8 cellular contexts compared by ENCODE assay signal in the genomic region with DNA sequence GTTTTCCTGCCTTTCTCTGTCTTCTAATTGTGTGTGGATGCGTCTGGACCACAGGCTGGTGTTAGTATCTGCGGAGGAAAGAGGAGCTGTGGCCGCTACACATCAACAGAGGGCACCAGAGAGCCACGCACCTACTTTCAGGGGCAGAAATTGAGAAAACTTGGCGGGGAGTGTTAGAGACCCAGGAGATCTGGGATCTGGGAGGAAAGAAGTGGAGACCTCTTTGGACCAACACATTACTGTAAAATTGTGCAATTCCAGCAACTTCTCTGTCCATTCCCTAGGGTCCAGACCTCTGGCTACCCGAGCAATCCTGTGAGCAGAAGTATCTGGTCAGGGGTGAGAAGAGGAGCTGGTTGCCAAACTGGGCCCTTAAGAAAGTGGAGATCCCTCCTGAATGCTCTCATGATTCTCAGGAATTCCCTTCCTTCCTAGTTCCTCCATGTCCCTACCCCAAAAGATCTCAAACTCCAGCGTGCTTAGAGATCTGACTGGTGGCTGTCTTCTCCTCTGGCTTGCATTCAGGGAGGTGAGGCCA. TPM values are rescaled to one million over a fixed set of nuclear protein-coding genes. Genes with fewer than 3 reads are reported as not detected.
DNase-seq lines count a peak whose midpoint lies in the region; ATAC-seq and TF ChIP-seq lines count a peak whose summit lies in the region.

No MANE protein-coding gene starts in this region.

- ATAC-seq in PC-3: peak; percentile 47
- ATAC-seq in activated naive CD4-positive, alpha-beta T cell treated with anti-CD3 and anti-CD28 coated beads, Interleukin-2, amount 50 U/mL, for 72 hours: peak; percentile 29 to 72
- peak; percentile 62 to 78 (median 72) for ATAC-seq in heart left ventricle
- no peak for ATAC-seq in HG02610 (IDR thresholded peaks at IDR 0.05; ENCODE audit: unreplicated experiment)
- no peak for ATAC-seq in GM21528 (IDR thresholded peaks at IDR 0.05; ENCODE audit: low FRiP score, unreplicated experiment)

- H3K27ac ChIP-seq in PC-3 (ENCODE audit: low read length) (no peak overlapping the region), heart left ventricle (peak overlapping the region in 10 of 12 donors; percentile 40 to 95 (median 60)), prostate gland (peak overlapping the region in 1 of 2 donors; percentile 84)

- no peak overlapping the region for H3K4me3 ChIP-seq in PC-3 (ENCODE audit: low read length)
- peak overlapping the region in 3 of 12 donors; percentile 6 to 98 (median 97) for H3K4me3 ChIP-seq in heart left ventricle
- H3K4me3 ChIP-seq in prostate gland: no peak overlapping the region

- H2AFZ ChIP-seq in PC-3 (ENCODE audit: low read length): no peak overlapping the region

- H3K36me3 ChIP-seq in PC-3 (ENCODE audit: low read depth, low read length) (no peaks in the 10 kb centered on the region), heart left ventricle (no peaks in the 10 kb centered on the region), prostate gland (no peaks in the 10 kb centered on the region)

- DNase-seq in CMK (ENCODE audit: low read depth) (peak; percentile 7), HEK293T (ENCODE audit: extremely low spot score) (peak; percentile 76), PC-3 (peak; percentile 84), heart left ventricle (peak; percentile 58 to 80 (median 73)), prostate gland (ENCODE audit: low spot score) (peak; percentile 59)
- peak in 1 of 2 donors; percentile 56 for DNase-seq in activated naive CD4-positive, alpha-beta T cell treated with anti-CD3 and anti-CD28 coated beads, Interleukin-2, amount 50 U/mL, for 72 hours (ENCODE audit: low spot score in 2 of 2)

- CTCF ChIA-PET in HEK293T (lab: Yijun Ruan, JAX) (interaction anchor here (0.6 to 5.3 kb wide), 29 partner anchors 9 to 137 kb away, joined by 3 to 55 read pairs (median 5); no protein-coding TSS in a partner anchor), PC-3 (lab: Charles Lee) (interaction anchor here (0.6 to 3.0 kb wide), 18 partner anchors 11 to 132 kb away, joined by 3 to 45 read pairs (median 5); no protein-coding TSS in a partner anchor)

- intact Hi-C loops in PC-3 (cut with micrococcal nuclease): loop anchor here (1.0 to 2.0 kb wide), 7 partner anchors 18 to 129 kb away; no protein-coding TSS in a partner anchor
- intact Hi-C loops in heart left ventricle (cut with DNase I): loop anchor here (1.0 to 10.0 kb wide), 12 partner anchors 35 to 133 kb away; a partner anchor contains a TSS
- intact Hi-C loops in prostate gland (cut with DNase I): loop anchor here (1.0 kb wide), 1 partner anchor 95 kb away; no protein-coding TSS in a partner anchor

- H3K9me3 Mint-ChIP-seq in activated naive CD4-positive, alpha-beta T cell treated with anti-CD3 and anti-CD28 coated beads, Interleukin-2, amount 50 U/mL, for 72 hours: no peaks in the 10 kb centered on the region

- no peak overlapping the region for H3K4me2 ChIP-seq in PC-3 (ENCODE audit: low read length)

- 18 to 20% (median 18%) methylated on average over 7 of the region's 7 CpGs for WGBS in heart left ventricle, 4 donors
- 22% methylated on average over 7 of the region's 7 CpGs for WGBS in prostate gland

- H3K4me1 ChIP-seq in PC-3 (ENCODE audit: insufficient read depth, low read length) (peaks cover 27% of the 10 kb centered on the region), heart left ventricle (peaks cover 0 to 29% (median 11%) of the 10 kb centered on the region in 12 donors), prostate gland (replicated peaks) (no peaks in the 10 kb centered on the region)

- TF ChIP-seq POLR2A in heart left ventricle (IDR thresholded peaks at IDR 0.05) (no peak), prostate gland (IDR thresholded peaks at IDR 0.05) (no peak)

- peaks cover 16% of the 10 kb centered on the region; the same call in 1 of the 2 replicates for H3K27me3 ChIP-seq in PC-3 (ENCODE audit: low read length)
- peaks cover 0 to 19% (median 0%) of the 10 kb centered on the region in 9 donors for H3K27me3 ChIP-seq in heart left ventricle
- no peaks in the 10 kb centered on the region for H3K27me3 ChIP-seq in prostate gland (replicated peaks; ENCODE audit: insufficient read depth)

- TF ChIP-seq CTCF in PC-3 (conservative IDR thresholded peaks at IDR 0.05; ENCODE audit: low read depth, low read length) (peak; percentile 99), heart left ventricle (IDR thresholded peaks at IDR 0.05) (peak; percentile 85 to 98 (median 96)), prostate gland (IDR thresholded peaks at IDR 0.05) (peak; percentile 67 to 90 (median 84))

- H3K9me2 ChIP-seq in PC-3 (replicated peaks; ENCODE audit: low read length): no peaks in the 10 kb centered on the region

- POLR2A ChIA-PET in HEK293T (lab: Yijun Ruan, JAX): interaction anchor here (1.0 to 2.3 kb wide), 3 partner anchors 42 to 130 kb away, joined by 3 to 6 read pairs (median 5); no protein-coding TSS in a partner anchor
- POLR2A ChIA-PET in PC-3 (lab: Charles Lee; ENCODE audit: unreplicated experiment): interaction anchor here (0.5 kb wide), 1 partner anchor 18 kb away, joined by 9 read pairs; no protein-coding TSS in a partner anchor

- H3K27ac Mint-ChIP-seq in activated naive CD4-positive, alpha-beta T cell treated with anti-CD3 and anti-CD28 coated beads, Interleukin-2, amount 50 U/mL, for 72 hours: no peak overlapping the region

- 0 out of 2 replicates have a peak, but pooled peaks cover 4% of the 10 kb centered on the region for H4K20me1 ChIP-seq in PC-3 (ENCODE audit: low read length)

- H3K36me3 Mint-ChIP-seq in activated naive CD4-positive, alpha-beta T cell treated with anti-CD3 and anti-CD28 coated beads, Interleukin-2, amount 50 U/mL, for 72 hours: no peaks in the 10 kb centered on the region

- no peaks in the 10 kb centered on the region for H3F3A ChIP-seq in PC-3 (ENCODE audit: low read length, unreplicated experiment)

- no peak overlapping the region for H3K9ac ChIP-seq in PC-3 (ENCODE audit: low read length)

- BruUV-seq in PC-3 (replicated peaks; lab: Mats Ljungman, UMichigan): no TSS peak

- H3K9me3 ChIP-seq in PC-3 (ENCODE audit: low read length) (no peaks in the 10 kb centered on the region), heart left ventricle (no peaks in the 10 kb centered on the region), prostate gland (no peaks in the 10 kb centered on the region)

- H3K79me2 ChIP-seq in PC-3 (ENCODE audit: low read length): peaks cover 37% of the 10 kb centered on the region

TF ChIP-seq in HEK293T, 16 proteins besides CTCF, POLR2A, EP300 and RAD21:
- no peak for TF ChIP-seq FOXM1 (IDR thresholded peaks at IDR 0.05; ENCODE audit: borderline replicate concordance)

RNA-seq across cellular contexts. Expression of a gene that starts 1.3 kb away (rescaled TPM):
- total RNA-seq in PC-3 (2014; rRNA removed) (49.8 and 57.1 TPM in 2 replicates), heart left ventricle (10 to 100 TPM in 4 of 9 donors, 1 to 10 TPM in 5; 6.1 to 22.7 (median 8.2) TPM), prostate gland (10 to 100 TPM; 18.6 to 50.2 TPM)
- under 1 TPM in 1 of 2 donors, not detected in 1; 0.08 TPM for total RNA-seq in activated naive CD4-positive, alpha-beta T cell treated with anti-CD3 and anti-CD28 coated beads, Interleukin-2, amount 50 U/mL, for 72 hours
- 1 to 10 TPM; 3.2 to 8.4 TPM for polyA plus RNA-seq in heart left ventricle

Comparison
In these comparisons a context has a peak if more than half of its experiments do, and no peak if none do; other contexts are left out.
1. ATAC-seq: peak in PC-3 (single experiment), activated naive CD4-positive, alpha-beta T cell treated with anti-CD3 and anti-CD28 coated beads, Interleukin-2, amount 50 U/mL, for 72 hours (2 of 2) and heart left ventricle (4 of 4); none in HG02610 (single experiment) and GM21528 (single experiment).
2. RNA of a gene that starts 1.3 kb away (total RNA-seq): 18.6 to 50.2 TPM in prostate gland, 49.8 to 57.1 TPM in PC-3 and 6.1 to 22.7 TPM in heart left ventricle; 0.08 TPM in activated naive CD4-positive, alpha-beta T cell treated with anti-CD3 and anti-CD28 coated beads, Interleukin-2, amount 50 U/mL, for 72 hours; every median in the first group is over 4 times any median in the second.
3. Peak in every context shown above with its lines, with median percentiles within 50 percentile points of each other: CTCF ChIP-seq.